5 cellular contexts compared by ENCODE assay signal in the genomic region with DNA sequence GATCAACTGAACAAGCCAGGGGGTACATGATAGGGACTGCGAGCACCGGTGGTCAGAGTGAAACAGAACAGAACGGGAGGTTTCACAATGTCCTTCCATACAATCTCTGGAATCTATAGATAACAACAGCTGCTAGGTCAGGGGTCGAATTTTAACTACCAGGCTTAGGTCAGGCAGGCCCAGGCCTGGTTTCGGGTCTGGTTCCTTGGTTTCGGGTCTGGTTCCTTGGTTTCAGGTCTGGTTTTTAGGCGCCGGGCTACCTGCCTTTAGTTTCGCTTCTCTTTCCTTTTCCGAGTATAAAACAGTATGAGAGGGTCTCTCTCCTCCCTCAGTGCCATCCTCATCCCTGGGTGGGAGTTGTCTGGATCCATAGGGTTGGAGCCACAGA. TPM values are rescaled to one million over a fixed set of nuclear protein-coding genes. Genes with fewer than 3 reads are reported as not detected.
"Had no signal": no experiment of that assay in that cellular context is flagged by ENCODE, and none has a peak within 500 bp of the region (broad histone marks: within the 10 kb centered on the region; RNA-seq: fewer than 3 reads in every experiment).

No MANE protein-coding gene starts in this region.

RNA-seq across cellular contexts. Expression of a gene that starts 0.7 kb away (rescaled TPM):
- total RNA-seq: activated CD4-positive, alpha-beta T cell treated with anti-CD3 and anti-CD28 coated beads, Interleukin-2, amount 10 ng/mL, durations not matched to agents 7 days and 5 days; activated CD8-positive, alpha-beta memory T cell treated with anti-CD3 and anti-CD28 coated beads for 36 hours; activated naive CD4-positive, alpha-beta T cell treated with anti-CD3 and anti-CD28 coated beads for 36 hours; activated T-helper 17 cell treated with anti-CD3 and anti-CD28 coated beads, Interleukin-2, amount 50 U/mL, for 72 hours; T-helper 17 cell had no signal

RNA-seq across cellular contexts. Expression of a gene that starts 36.6 kb away (rescaled TPM):
- total RNA-seq: activated CD4-positive, alpha-beta T cell treated with anti-CD3 and anti-CD28 coated beads, Interleukin-2, amount 10 ng/mL, durations not matched to agents 7 days and 5 days had no signal

RNA-seq across cellular contexts. Expression of a gene that starts 53.4 kb away (rescaled TPM):
- total RNA-seq: activated CD4-positive, alpha-beta T cell treated with anti-CD3 and anti-CD28 coated beads, Interleukin-2, amount 10 ng/mL, durations not matched to agents 7 days and 5 days; activated CD8-positive, alpha-beta memory T cell treated with anti-CD3 and anti-CD28 coated beads for 36 hours; activated naive CD4-positive, alpha-beta T cell treated with anti-CD3 and anti-CD28 coated beads for 36 hours; activated T-helper 17 cell treated with anti-CD3 and anti-CD28 coated beads, Interleukin-2, amount 50 U/mL, for 72 hours had no signal
